13 cellular contexts compared by ENCODE assay signal in the genomic region with DNA sequence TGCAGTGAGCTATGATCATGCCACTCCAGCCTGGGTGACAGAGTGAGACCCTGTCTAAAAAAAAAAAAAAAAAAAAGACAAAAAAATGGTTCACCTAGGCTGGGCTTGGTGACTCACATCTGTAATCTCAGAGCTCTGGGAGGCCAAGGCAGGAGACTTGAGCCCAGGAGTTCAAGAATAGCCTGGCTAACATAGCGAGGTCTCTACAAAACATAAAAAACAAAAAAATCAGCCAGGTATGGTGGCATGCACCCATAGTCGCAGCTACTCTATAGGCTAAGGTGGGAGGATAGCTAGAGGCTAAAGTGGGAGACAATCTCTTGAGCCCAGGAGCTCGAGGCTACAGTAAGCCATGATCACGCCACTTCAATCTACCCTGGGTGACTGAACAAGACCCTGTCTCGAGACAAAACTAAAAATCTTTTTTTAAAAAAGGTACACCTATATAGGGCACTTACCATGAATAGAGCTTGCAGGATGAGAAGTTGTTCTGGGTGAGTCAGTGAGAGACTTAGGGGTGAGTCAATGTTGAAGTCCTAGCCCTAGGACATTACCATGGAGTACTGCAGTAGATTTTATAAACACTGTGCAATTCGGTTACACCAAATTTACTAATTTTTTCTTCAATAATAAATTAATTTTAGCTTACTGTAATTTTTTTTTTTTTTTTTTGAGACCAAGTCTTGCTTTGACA. TPM values are rescaled to one million over a fixed set of nuclear protein-coding genes. Genes with fewer than 3 reads are reported as not detected.
DNase-seq lines count a peak whose midpoint lies in the region; ATAC-seq and TF ChIP-seq lines count a peak whose summit lies in the region.
"Had no signal": no experiment of that assay in that cellular context is flagged by ENCODE, and none has a peak within 500 bp of the region (broad histone marks: within the 10 kb centered on the region; RNA-seq: fewer than 3 reads in every experiment).

No MANE protein-coding gene starts in this region.

- peaks cover 0 to 8% (median 0%) of the 10 kb centered on the region in 3 experiments; a peak in 2 of 7 replicates for H3K36me3 Mint-ChIP-seq in H9 (ENCODE audit: insufficient read depth in 1 of 3, low read depth in 3 of 3)

- H3T11ph ChIP-seq in H9 (ENCODE audit: low read length) = no peak overlapping the region

- no peaks in the 10 kb centered on the region for H4K20me1 ChIP-seq in H9 (ENCODE audit: control insufficient read depth, insufficient read depth, insufficient read length)

- no peak overlapping the region for H2BK15ac ChIP-seq in H9 (ENCODE audit: low read depth, low read length)

- H3K56ac ChIP-seq in H9 (ENCODE audit: insufficient read length, low read depth, low read length) = no peak overlapping the region

- peak overlapping the region; percentile 31 to 83 (median 75); a peak in 4 of 7 replicates for H3K27ac Mint-ChIP-seq in H9

- H3K18ac ChIP-seq in H9 (ENCODE audit: insufficient read length, low read depth, low read length) = no peak overlapping the region

- H4K8ac ChIP-seq in H9 (replicated peaks; ENCODE audit: insufficient read length, low read depth, low read length) = no peak overlapping the region

- no peaks in the 10 kb centered on the region for H3K79me1 ChIP-seq in H9 (ENCODE audit: insufficient read depth, low read depth, low read length, poor library complexity, severe bottlenecking)

- no peaks in the 10 kb centered on the region for H3K23me2 ChIP-seq in H9 (ENCODE audit: insufficient read length, low read depth, low read length, poor library complexity, severe bottlenecking)

- H3K23ac ChIP-seq in H9 (ENCODE audit: insufficient read length, low read depth, low read length) = no peak overlapping the region

- no peaks in the 10 kb centered on the region for H3K27me3 Mint-ChIP-seq in H9 (ENCODE audit: low read depth)
- H3K27me3 Mint-ChIP-seq: dendritic cell treated with granulocyte-macrophage colony-stimulating factor and Interleukin-4, amounts not matched to agents 40 ng/mL and 50 ng/mL, for 4 days had no signal

- H3K4me2 ChIP-seq in H9 (ENCODE audit: insufficient read depth, insufficient read length, low read length) = no peak overlapping the region

- H3K79me2 ChIP-seq in H9 (ENCODE audit: insufficient read depth, low read length) = peaks cover 12% of the 10 kb centered on the region; the same call in 1 of the 2 replicates

- H3K4me1 ChIP-seq in H9 (ENCODE audit: insufficient read depth, low read length) = peaks cover 2% of the 10 kb centered on the region; the same call in 1 of the 2 replicates

- no peak overlapping the region for H2BK12ac ChIP-seq in H9 (ENCODE audit: insufficient read length, low read depth, low read length)

- POLR2A ChIA-PET in AG04450 (lab: Yijun Ruan, JAX) = interaction anchor here (0.6 kb wide), 1 partner anchor 232 kb away, joined by 3 read pairs; no protein-coding TSS in a partner anchor

- H2BK5ac ChIP-seq in H9 (ENCODE audit: insufficient read length, low read length) = no peak overlapping the region

- intact Hi-C loops in posterior cingulate gyrus (cut with DNase I) = no loop called here

- WGBS in H9 (ENCODE audit: extremely low coverage, insufficient read length, low lambda C conversion rate) = no CpG with 5 or more reads among the region's 6 CpGs

- H3K4me3 ChIP-seq in AG04450 (ENCODE audit: low read depth, low read length) = no peak overlapping the region

- H2BK20ac ChIP-seq in H9 (ENCODE audit: low read depth, low read length, poor library complexity, severe bottlenecking) = no peak overlapping the region

- peak; percentile 97 for ATAC-seq in SK-N-SH treated with all-trans-retinoic acid at 6 μM for 48 hours
- ATAC-seq in GM21390 (IDR thresholded peaks at IDR 0.05; ENCODE audit: unreplicated experiment) = no peak
- no peak for ATAC-seq in GM18861 (IDR thresholded peaks at IDR 0.05; ENCODE audit: unreplicated experiment)

- CTCF ChIA-PET in AG04450 (lab: Charles Lee) = interaction anchor here (0.6 to 0.7 kb wide), 4 partner anchors 23 to 1149 kb away, joined by 3 to 9 read pairs (median 4); a partner anchor contains a TSS

- H3K14ac ChIP-seq in H9 (ENCODE audit: insufficient read depth, low read length) = no peak overlapping the region

- peaks cover 18 to 19% of the 10 kb centered on the region in 2 experiments for H3K4me1 Mint-ChIP-seq in H9

- H4K91ac ChIP-seq in H9 (ENCODE audit: insufficient read length, low read depth, low read length) = no peak overlapping the region

- peak overlapping the region; percentile 11 for H3K27ac ChIP-seq in AG04450 (ENCODE audit: low read depth, low read length)
- H3K27ac ChIP-seq in H9 (ENCODE audit: insufficient read length, low read depth, low read length) = no peak overlapping the region

- H3K9me3 Mint-ChIP-seq in H9 = no peaks in the 10 kb centered on the region
- H3K9me3 Mint-ChIP-seq: dendritic cell treated with granulocyte-macrophage colony-stimulating factor and Interleukin-4, amounts not matched to agents 40 ng/mL and 50 ng/mL, for 4 days had no signal

- H2BK120ac ChIP-seq in H9 (ENCODE audit: low read depth, low read length, poor library complexity, severe bottlenecking) = no peak overlapping the region

- no peak for DNase-seq in AG04450 (ENCODE audit: low read depth, low spot score)
- no peak for DNase-seq in H9
- peak; percentile 61 for DNase-seq in glomerular visceral epithelial cell (ENCODE audit: extremely low spot score)
- no peak for DNase-seq in cortex of kidney (lab: John Stamatoyannopoulos, UW)
- no peak for DNase-seq in posterior cingulate gyrus
- DNase-seq: activated CD8-positive, alpha-beta memory T cell treated with anti-CD3 and anti-CD28 coated beads, Interleukin-2, amount 50 U/mL, for 48 hours; NCI-H2107; stimulated activated CD4-positive, alpha-beta T cell treated with anti-CD3 and anti-CD28 coated beads, Interleukin-1b, Interleukin-23, amount 100 ng/mL, for 48 hours had no signal

- H3K4me3 Mint-ChIP-seq in H9 = no peak overlapping the region
- H3K4me3 Mint-ChIP-seq: dendritic cell treated with granulocyte-macrophage colony-stimulating factor and Interleukin-4, amounts not matched to agents 40 ng/mL and 50 ng/mL, for 4 days had no signal

- no peak overlapping the region for H4K5ac ChIP-seq in H9 (ENCODE audit: insufficient read length, low read depth, low read length)

- no peak overlapping the region for H2AFZ ChIP-seq in H9 (ENCODE audit: low read length)

- no peaks in the 10 kb centered on the region for H3K9me3 ChIP-seq in AG04450 (ENCODE audit: control insufficient read depth, insufficient read depth, low read length)
- no peaks in the 10 kb centered on the region for H3K9me3 ChIP-seq in H9 (ENCODE audit: control insufficient read depth, low read depth, low read length)

- no peak for TF ChIP-seq CTCF in AG04450 (IDR thresholded peaks at IDR 0.05; ENCODE audit: low read depth, low read length)
- no peak for TF ChIP-seq CTCF in H9 (conservative IDR thresholded peaks at IDR 0.05)

- H3K4ac ChIP-seq in H9 (ENCODE audit: low read depth, low read length) = no peak overlapping the region

- H3K27me3 ChIP-seq in AG04450 (ENCODE audit: control insufficient read depth, insufficient read depth, low read length) = no peaks in the 10 kb centered on the region
- no peaks in the 10 kb centered on the region for H3K27me3 ChIP-seq in H9 (ENCODE audit: insufficient read depth, low read length)

- no peak overlapping the region for H3K9ac ChIP-seq in H9 (ENCODE audit: extremely low read depth, insufficient read length, low read length)

- no peak overlapping the region for H2AK5ac ChIP-seq in H9 (ENCODE audit: insufficient read length, low read length)

TF ChIP-seq in SK-N-SH treated with all-trans-retinoic acid at 6 μM for 48 hours, 23 proteins besides CTCF, POLR2A, EP300 and RAD21:
- TF ChIP-seq, protein P1, sequence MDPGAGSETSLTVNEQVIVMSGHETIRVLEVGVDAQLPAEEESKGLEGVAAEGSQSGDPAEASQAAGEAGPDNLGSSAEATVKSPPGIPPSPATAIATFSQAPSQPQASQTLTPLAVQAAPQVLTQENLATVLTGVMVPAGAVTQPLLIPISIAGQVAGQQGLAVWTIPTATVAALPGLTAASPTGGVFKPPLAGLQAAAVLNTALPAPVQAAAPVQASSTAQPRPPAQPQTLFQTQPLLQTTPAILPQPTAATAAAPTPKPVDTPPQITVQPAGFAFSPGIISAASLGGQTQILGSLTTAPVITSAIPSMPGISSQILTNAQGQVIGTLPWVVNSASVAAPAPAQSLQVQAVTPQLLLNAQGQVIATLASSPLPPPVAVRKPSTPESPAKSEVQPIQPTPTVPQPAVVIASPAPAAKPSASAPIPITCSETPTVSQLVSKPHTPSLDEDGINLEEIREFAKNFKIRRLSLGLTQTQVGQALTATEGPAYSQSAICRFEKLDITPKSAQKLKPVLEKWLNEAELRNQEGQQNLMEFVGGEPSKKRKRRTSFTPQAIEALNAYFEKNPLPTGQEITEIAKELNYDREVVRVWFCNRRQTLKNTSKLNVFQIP (CRISPR knock-in tag; IDR thresholded peaks at IDR 0.05; ENCODE audit: borderline replicate concordance, low read depth) = no peak
- TF ChIP-seq BACH2 (CRISPR knock-in tag; IDR thresholded peaks at IDR 0.05; ENCODE audit: borderline replicate concordance) = no peak
- no peak for TF ChIP-seq RARB (CRISPR knock-in tag; IDR thresholded peaks at IDR 0.05)
- TF ChIP-seq ISL1 (CRISPR knock-in tag; IDR thresholded peaks at IDR 0.05) = no peak

RNA-seq across cellular contexts. Expression of a gene that starts 19.0 kb away (rescaled TPM):
- 40.7 and 42.6 TPM in 2 replicates for polyA plus RNA-seq in AG04450 (2011; rRNA removed)
- polyA minus RNA-seq in AG04450 (2011; rRNA and poly(A)+ RNA removed) = 43.6 and 60.7 TPM in 2 replicates
- 73.5 and 74.7 TPM in 2 replicates for total RNA-seq in H9 (2021)

RNA-seq across cellular contexts. Expression of a gene that starts 49.4 kb away (rescaled TPM):
- not detected in 2 replicates for polyA plus RNA-seq in AG04450 (2011; rRNA removed)
- polyA minus RNA-seq in AG04450 (2011; rRNA and poly(A)+ RNA removed) = not detected in 2 replicates
- not detected in 2 replicates for total RNA-seq in H9 (2021)
- polyA plus RNA-seq: neural cell had no signal
